Comparison of ENCODE assay signal across 19 cellular contexts in genomic region chr4:107894138-107894603, GRCh38. TPM values are rescaled to one million over a fixed set of nuclear protein-coding genes. Genes with fewer than 3 reads are reported as not detected.
DNase-seq lines count a peak whose midpoint lies in the region; ATAC-seq, FAIRE-seq and TF ChIP-seq lines count a peak whose summit lies in the region.
"Had no signal": no experiment of that assay in that cellular context is flagged by ENCODE, and none has a peak within 500 bp of the region (broad histone marks: within the 10 kb centered on the region; RNA-seq: fewer than 3 reads in every experiment).

No MANE protein-coding gene starts in this region.

- H3K27ac ChIP-seq in KMS-11 (no peak overlapping the region), RWPE1 (peak overlapping the region; percentile 35; the same call in 1 of the 2 replicates)
- H3K27ac ChIP-seq: GM23248, HL-60 had no signal

- no peaks in the 10 kb centered on the region for H3K27me3 Mint-ChIP-seq in progenitor cell of endocrine pancreas
- H3K27me3 Mint-ChIP-seq in WTC11 (ENCODE audit: low read depth) = no peaks in the 10 kb centered on the region; the same call in none of the 2 replicates

- TF ChIP-seq CTCF in KMS-11 (conservative IDR thresholded peaks at IDR 0.05; ENCODE audit: low read depth, low read length) = no peak
- no peak for TF ChIP-seq CTCF in RWPE1 (conservative IDR thresholded peaks at IDR 0.05; ENCODE audit: low read depth)
- no peak for TF ChIP-seq CTCF in progenitor cell of endocrine pancreas (IDR thresholded peaks at IDR 0.05; ENCODE audit: unreplicated experiment)
- TF ChIP-seq CTCF in GM10248 (IDR thresholded peaks at IDR 0.05; ENCODE audit: control extremely low read depth, extremely low read depth, low read depth, missing control alignments) = no peak
- TF ChIP-seq CTCF in WTC11 (IDR thresholded peaks at IDR 0.05) = no peak

- peaks cover 3% of the 10 kb centered on the region for H3K36me3 Mint-ChIP-seq in progenitor cell of endocrine pancreas (ENCODE audit: insufficient read depth)
- peaks cover 41% of the 10 kb centered on the region for H3K36me3 Mint-ChIP-seq in WTC11
- H3K36me3 Mint-ChIP-seq: CD8-positive, alpha-beta T cell had no signal

- FAIRE-seq in islet of Langerhans (lab: Jason Lieb, UNC) = peak; percentile 49
- FAIRE-seq: D721Med, G401.6, GM12892 had no signal

- DNase-seq in RWPE1 (ENCODE audit: low spot score) = no peak
- DNase-seq in progenitor cell of endocrine pancreas (ENCODE audit: low spot score, unreplicated experiment) = no peak
- DNase-seq in NCI-H82 treated with DMSO at 0.1 percent for 48 hours (lab: John Stamatoyannopoulos, UW; ENCODE audit: unreplicated experiment) = no peak
- DNase-seq in GM10248 (ENCODE audit: extremely low spot score) = no peak
- no peak for DNase-seq in WTC11 (ENCODE audit: low spot score)
- DNase-seq: CD8-positive, alpha-beta T cell; DMS79 treated with DMSO at 0.1 percent for 48 hours; GM23248; NCI-H1048; NCI-H1694; NCI-H446; NCI-H774; RPMI8226 had no signal

- no peak overlapping the region for H3K9ac ChIP-seq in KMS-11
- H3K9ac ChIP-seq: GM23248 had no signal

- peak overlapping the region; percentile 15 for H3K27ac Mint-ChIP-seq in progenitor cell of endocrine pancreas
- no peak overlapping the region for H3K27ac Mint-ChIP-seq in WTC11
- H3K27ac Mint-ChIP-seq: CD8-positive, alpha-beta T cell had no signal

- peaks cover 17% of the 10 kb centered on the region for H3K4me1 Mint-ChIP-seq in progenitor cell of endocrine pancreas (ENCODE audit: low read depth)
- H3K4me1 Mint-ChIP-seq in WTC11 = peaks cover 35% of the 10 kb centered on the region

- no peak overlapping the region for H3K4me3 ChIP-seq in KMS-11 (IDR thresholded peaks at IDR 0.05; ENCODE audit: insufficient read depth, low read depth, low read length)
- H3K4me3 ChIP-seq: GM23248 had no signal

- H3K27me3 ChIP-seq in KMS-11 (ENCODE audit: insufficient read depth, low read depth) = no peaks in the 10 kb centered on the region

- H3K9me3 Mint-ChIP-seq in progenitor cell of endocrine pancreas (ENCODE audit: low read depth) = peaks cover 16% of the 10 kb centered on the region
- H3K9me3 Mint-ChIP-seq in WTC11 = peaks cover 37% of the 10 kb centered on the region
- H3K9me3 Mint-ChIP-seq: CD8-positive, alpha-beta T cell had no signal

- H3K4me3 Mint-ChIP-seq in progenitor cell of endocrine pancreas (ENCODE audit: low read depth) (no peak overlapping the region), WTC11 (no peak overlapping the region)
- H3K4me3 Mint-ChIP-seq: CD8-positive, alpha-beta T cell had no signal

- POLR2A ChIA-PET in RWPE1 (lab: Yijun Ruan, JAX; ENCODE audit: low non-redundant PET) (no interaction called here), GM10248 (lab: Yijun Ruan, JAX) (no interaction called here), WTC11 (lab: Charles Lee) (no interaction called here)

- H3K36me3 ChIP-seq in KMS-11 (ENCODE audit: insufficient read depth) = no peaks in the 10 kb centered on the region

- CTCF ChIA-PET in RWPE1 (lab: Yijun Ruan, JAX) (interaction anchor here (0.6 kb wide), 1 partner anchor 32 kb away, joined by 3 read pairs; no protein-coding TSS in a partner anchor), GM10248 (lab: Yijun Ruan, JAX) (interaction anchor here (1.1 to 1.4 kb wide), 2 partner anchors 12 to 136 kb away, joined by 3 to 5 read pairs; no protein-coding TSS in a partner anchor), WTC11 (lab: Charles Lee) (no interaction called here)

- no peaks in the 10 kb centered on the region for H3K79me2 ChIP-seq in KMS-11 (ENCODE audit: insufficient read depth, low read depth)

- ATAC-seq in WTC11 = no peak
- ATAC-seq: CD8-positive, alpha-beta T cell had no signal

- peaks cover 33% of the 10 kb centered on the region for H3K4me1 ChIP-seq in KMS-11 (ENCODE audit: low read depth, poor library complexity, severe bottlenecking)

- H2AFZ ChIP-seq in KMS-11 (ENCODE audit: low read depth) = peak overlapping the region; percentile 3; the same call in 1 of the 2 replicates
- H2AFZ ChIP-seq: GM23248 had no signal

- H4K20me1 ChIP-seq in KMS-11 (ENCODE audit: insufficient read depth) = no peaks in the 10 kb centered on the region

- H3K4me2 ChIP-seq in KMS-11 = no peak overlapping the region

TF ChIP-seq in WTC11, 78 proteins besides CTCF, POLR2A, EP300 and RAD21:
- no peak for TF ChIP-seq SMAD3 (CRISPR knock-in tag; IDR thresholded peaks at IDR 0.05; ENCODE audit: borderline replicate concordance)
- no peak for TF ChIP-seq STAT6 (CRISPR knock-in tag; conservative IDR thresholded peaks at IDR 0.05; ENCODE audit: low read depth)
- no peak for TF ChIP-seq ESRRA (CRISPR knock-in tag; IDR thresholded peaks at IDR 0.05; ENCODE audit: borderline replicate concordance)
- TF ChIP-seq SP1 (CRISPR knock-in tag; conservative IDR thresholded peaks at IDR 0.05) = no peak
- TF ChIP-seq TCF7 (CRISPR knock-in tag; IDR thresholded peaks at IDR 0.05; ENCODE audit: low read depth) = no peak
- no peak for TF ChIP-seq PREB (CRISPR knock-in tag; IDR thresholded peaks at IDR 0.05; ENCODE audit: borderline replicate concordance)
- TF ChIP-seq ZNF416 (CRISPR knock-in tag; IDR thresholded peaks at IDR 0.05) = no peak
- no peak for TF ChIP-seq ERG (CRISPR knock-in tag; IDR thresholded peaks at IDR 0.05)
- no peak for TF ChIP-seq NFATC4 (CRISPR knock-in tag; IDR thresholded peaks at IDR 0.05)
- no peak for TF ChIP-seq CREB1 (CRISPR knock-in tag; IDR thresholded peaks at IDR 0.05)
- TF ChIP-seq SMAD4 (CRISPR knock-in tag; IDR thresholded peaks at IDR 0.05) = no peak
- no peak for TF ChIP-seq GABPB1 (CRISPR knock-in tag; IDR thresholded peaks at IDR 0.05)
- TF ChIP-seq HMGA2 (CRISPR knock-in tag; IDR thresholded peaks at IDR 0.05) = no peak
- no peak for TF ChIP-seq CBFB (CRISPR knock-in tag; IDR thresholded peaks at IDR 0.05; ENCODE audit: low read depth)
- TF ChIP-seq ZNF317 (CRISPR knock-in tag; IDR thresholded peaks at IDR 0.05; ENCODE audit: borderline replicate concordance, low read depth) = no peak
- no peak for TF ChIP-seq IRF1 (CRISPR knock-in tag; IDR thresholded peaks at IDR 0.05)

RNA-seq across cellular contexts. Expression of gene CYP2U1, which starts 37.2 kb away (rescaled TPM):
- 5.2 and 6.1 TPM in 2 replicates for total RNA-seq in progenitor cell of endocrine pancreas
- total RNA-seq in WTC11 (2021) = 2.9 to 4.9 TPM (median 4.9 TPM) in 3 replicates
